Comparison of ENCODE assay signal across 8 cellular contexts in the genomic region with DNA sequence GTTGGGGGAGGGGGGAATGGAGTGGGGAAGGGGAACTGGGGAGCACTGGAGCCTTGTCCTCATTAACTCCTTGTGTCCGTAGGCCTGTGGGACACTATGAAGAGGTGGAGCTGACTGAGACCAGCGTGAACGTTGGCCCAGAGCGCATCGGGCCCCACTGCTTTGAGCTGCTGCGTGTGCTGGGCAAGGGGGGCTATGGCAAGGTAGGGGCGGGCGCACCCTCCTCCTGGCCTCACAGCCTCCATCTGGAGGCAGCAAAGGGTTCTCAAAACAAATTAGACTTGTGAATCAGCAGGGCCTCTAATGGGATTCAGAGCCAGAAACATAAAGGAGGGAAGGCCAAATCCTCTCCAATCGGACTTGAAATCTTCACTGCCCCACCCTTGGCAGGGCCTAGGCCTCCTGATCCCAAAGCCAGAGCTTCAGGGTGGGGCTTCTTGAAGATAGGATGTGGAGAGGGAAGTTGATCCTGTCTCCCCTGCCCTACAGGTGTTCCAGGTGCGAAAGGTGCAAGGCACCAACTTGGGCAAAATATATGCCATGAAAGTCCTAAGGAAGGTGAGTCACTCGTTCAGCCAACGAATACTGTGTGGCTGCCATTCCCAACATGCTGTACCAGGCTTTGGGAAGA. TPM values are rescaled to one million over a fixed set of nuclear protein-coding genes. Genes with fewer than 3 reads are reported as not detected.
DNase-seq lines count a peak whose midpoint lies in the region; ATAC-seq and TF ChIP-seq lines count a peak whose summit lies in the region.

No MANE protein-coding gene starts in this region.

- H3K4me3 ChIP-seq in HUES6 (ENCODE audit: low read depth, low read length) (peak overlapping the region; percentile 99), mucosa of rectum (ENCODE audit: low read length in 2 of 2) (peak overlapping the region; percentile 95 to 99)

- peaks cover 41% of the 10 kb centered on the region for H3K4me1 Mint-ChIP-seq in central memory CD8-positive, alpha-beta T cell

- ATAC-seq in central memory CD8-positive, alpha-beta T cell (replicated peaks; ENCODE audit: extremely low read depth, poor library complexity, severe bottlenecking): no peak
- ATAC-seq in GM18858 (IDR thresholded peaks at IDR 0.05; ENCODE audit: unreplicated experiment): no peak

- TF ChIP-seq CTCF in 22Rv1 (IDR thresholded peaks at IDR 0.05): no peak

- H3K36me3 Mint-ChIP-seq in central memory CD8-positive, alpha-beta T cell (ENCODE audit: insufficient read depth): peaks cover 37% of the 10 kb centered on the region

- H3K36me3 ChIP-seq in HUES6 (ENCODE audit: control insufficient read depth, insufficient read depth, low read length): peaks cover 39% of the 10 kb centered on the region
- H3K36me3 ChIP-seq in mucosa of rectum (ENCODE audit: control insufficient read depth in 2 of 2, insufficient read depth in 2 of 2, low read length in 2 of 2): peaks cover 23 to 27% of the 10 kb centered on the region in 2 donors

- peak overlapping the region; percentile 90 for H3K4me3 Mint-ChIP-seq in central memory CD8-positive, alpha-beta T cell

- DNase-seq in central memory CD8-positive, alpha-beta T cell (ENCODE audit: low spot score in 2 of 2): no peak
- no peak for DNase-seq in activated CD8-positive, alpha-beta memory T cell treated with anti-CD3 and anti-CD28 coated beads for 24 hours
- no peak for DNase-seq in NCI-H1694 (lab: John Stamatoyannopoulos, UW)
- DNase-seq in H4 (ENCODE audit: low spot score): no peak

- H3K9me3 Mint-ChIP-seq in central memory CD8-positive, alpha-beta T cell: no peaks in the 10 kb centered on the region

- H3K27me3 Mint-ChIP-seq in central memory CD8-positive, alpha-beta T cell: no peaks in the 10 kb centered on the region

- H3K27ac Mint-ChIP-seq in central memory CD8-positive, alpha-beta T cell (ENCODE audit: low read depth): peak overlapping the region; percentile 96

- H3K9me3 ChIP-seq in HUES6 (ENCODE audit: control insufficient read depth, insufficient read depth, low read depth, low read length): no peaks in the 10 kb centered on the region
- H3K9me3 ChIP-seq in mucosa of rectum (ENCODE audit: control insufficient read depth in 2 of 2, low read length in 2 of 2): no peaks in the 10 kb centered on the region

- H3K9ac ChIP-seq in HUES6 (ENCODE audit: low read length) (peak overlapping the region; percentile 85), mucosa of rectum (ENCODE audit: low read depth in 1 of 2, low read length in 2 of 2) (peak overlapping the region; percentile 95 to 98)

- H3K27ac ChIP-seq in 22Rv1 (peak overlapping the region; percentile 82), HUES6 (ENCODE audit: low read depth, low read length) (no peak overlapping the region), mucosa of rectum (ENCODE audit: low read depth in 2 of 2, low read length in 2 of 2) (peak overlapping the region; percentile 83 to 89)

- H3K4me1 ChIP-seq in HUES6 (ENCODE audit: control insufficient read depth, insufficient read depth, low read length) (0 out of 2 replicates have a peak, but pooled peaks cover 2% of the 10 kb centered on the region), mucosa of rectum (ENCODE audit: control insufficient read depth in 2 of 2, insufficient read depth in 2 of 2, low read length in 2 of 2) (peaks cover 15 to 16% of the 10 kb centered on the region in 2 donors)

- H3K27me3 ChIP-seq in HUES6 (ENCODE audit: control insufficient read depth, insufficient read depth, low read length) (no peaks in the 10 kb centered on the region), mucosa of rectum (ENCODE audit: control insufficient read depth in 2 of 2, insufficient read depth in 2 of 2, low read length in 2 of 2) (no peaks in the 10 kb centered on the region)

RNA-seq across cellular contexts. Expression of gene RPS6KB2, which starts 0.9 kb away (rescaled TPM):
- total RNA-seq in H4 (2014; rRNA removed; shearing (Covaris generic)): 38.1 and 51.3 TPM in 2 replicates

RNA-seq across cellular contexts. Expression of gene PTPRCAP, which starts 8.3 kb away (rescaled TPM):
- total RNA-seq in H4 (2014; rRNA removed; shearing (Covaris generic)): 0.41 and 4.0 TPM in 2 replicates

RNA-seq across cellular contexts. Expression of gene CARNS1, which starts 13.7 kb away (rescaled TPM):
- not detected in 2 replicates for total RNA-seq in H4 (2014; rRNA removed; shearing (Covaris generic))

RNA-seq across cellular contexts. Expression of gene CORO1B, which starts 14.1 kb away (rescaled TPM):
- total RNA-seq in H4 (2014; rRNA removed; shearing (Covaris generic)): 96.0 and 111 TPM in 2 replicates

RNA-seq across cellular contexts. Expression of gene GPR152, which starts 23.4 kb away (rescaled TPM):
- not detected in 2 replicates for total RNA-seq in H4 (2014; rRNA removed; shearing (Covaris generic))
